Comparison of ENCODE assay signal across 8 cellular contexts in genomic region chr20:3927486-3928291, GRCh38. TPM values are rescaled to one million over a fixed set of nuclear protein-coding genes. Genes with fewer than 3 reads are reported as not detected.
DNase-seq lines count a peak whose midpoint lies in the region; ATAC-seq, FAIRE-seq and TF ChIP-seq lines count a peak whose summit lies in the region.

No MANE protein-coding gene starts in this region.

- no peak for FAIRE-seq in GM12892 (lab: Jason Lieb, UNC)

- H3K4me1 ChIP-seq in colonic mucosa, result no peaks in the 10 kb centered on the region

- H3K36me3 Mint-ChIP-seq in central memory CD8-positive, alpha-beta T cell (ENCODE audit: insufficient read depth), result peaks cover 36% of the 10 kb centered on the region
- peaks cover 17% of the 10 kb centered on the region for H3K36me3 Mint-ChIP-seq in natural killer cell treated with Interleukin-12 subunit alpha and Interleukin-12 subunit beta and Interleukin-15 and Interleukin-18, amount 100 ng/mL, for 72 hours

- no peaks in the 10 kb centered on the region for H3K36me3 ChIP-seq in colonic mucosa

- no peaks in the 10 kb centered on the region for H3K9me3 Mint-ChIP-seq in central memory CD8-positive, alpha-beta T cell
- H3K9me3 Mint-ChIP-seq in natural killer cell treated with Interleukin-12 subunit alpha and Interleukin-12 subunit beta and Interleukin-15 and Interleukin-18, amount 100 ng/mL, for 72 hours, result no peaks in the 10 kb centered on the region

- TF ChIP-seq CTCF in colonic mucosa (IDR thresholded peaks at IDR 0.05), result no peak

- H3K4me3 Mint-ChIP-seq in central memory CD8-positive, alpha-beta T cell, result no peak overlapping the region
- H3K4me3 Mint-ChIP-seq in natural killer cell treated with Interleukin-12 subunit alpha and Interleukin-12 subunit beta and Interleukin-15 and Interleukin-18, amount 100 ng/mL, for 72 hours, result peak overlapping the region; percentile 72

- H3K9ac ChIP-seq in colonic mucosa (ENCODE audit: low read depth in 2 of 2, low read length in 2 of 2), result no peak overlapping the region

- ATAC-seq in central memory CD8-positive, alpha-beta T cell (replicated peaks; ENCODE audit: extremely low read depth, poor library complexity, severe bottlenecking), result no peak
- ATAC-seq in natural killer cell treated with Interleukin-12 subunit alpha and Interleukin-12 subunit beta and Interleukin-15 and Interleukin-18, amount 100 ng/mL, for 72 hours, result peak; percentile 51 to 73
- ATAC-seq in HG03521 (IDR thresholded peaks at IDR 0.05; ENCODE audit: unreplicated experiment) (no peak), HG02642 (IDR thresholded peaks at IDR 0.05; ENCODE audit: poor library complexity, unreplicated experiment) (no peak)

- DNase-seq in GM12892 (ENCODE audit: insufficient read length) (no peak), NCI-H524 (lab: John Stamatoyannopoulos, UW) (peak; percentile 91 to 97), colonic mucosa (no peak)
- DNase-seq in central memory CD8-positive, alpha-beta T cell (ENCODE audit: low spot score in 2 of 2), result no peak
- DNase-seq in natural killer cell treated with Interleukin-12 subunit alpha and Interleukin-12 subunit beta and Interleukin-15 and Interleukin-18, amount 100 ng/mL, for 72 hours (ENCODE audit: low spot score), result peak; percentile 66
- no peak for DNase-seq in central memory CD4-positive, alpha-beta T cell

- no peaks in the 10 kb centered on the region for H3K27me3 ChIP-seq in colonic mucosa

- no peaks in the 10 kb centered on the region for H3K9me3 ChIP-seq in colonic mucosa

- H3K27ac Mint-ChIP-seq in central memory CD8-positive, alpha-beta T cell (ENCODE audit: low read depth), result peak overlapping the region; percentile 83
- peak overlapping the region; percentile 75 to 85 for H3K27ac Mint-ChIP-seq in natural killer cell treated with Interleukin-12 subunit alpha and Interleukin-12 subunit beta and Interleukin-15 and Interleukin-18, amount 100 ng/mL, for 72 hours

- peaks cover 68% of the 10 kb centered on the region for H3K4me1 Mint-ChIP-seq in central memory CD8-positive, alpha-beta T cell
- H3K4me1 Mint-ChIP-seq in natural killer cell treated with Interleukin-12 subunit alpha and Interleukin-12 subunit beta and Interleukin-15 and Interleukin-18, amount 100 ng/mL, for 72 hours (ENCODE audit: low read depth in 2 of 2), result peaks cover 67 to 75% of the 10 kb centered on the region in 2 donors

- no peak overlapping the region for H3K27ac ChIP-seq in colonic mucosa

- intact Hi-C loops in colonic mucosa (cut with DNase I), result no loop called here

- H3K27me3 Mint-ChIP-seq in central memory CD8-positive, alpha-beta T cell, result no peaks in the 10 kb centered on the region
- no peaks in the 10 kb centered on the region for H3K27me3 Mint-ChIP-seq in natural killer cell treated with Interleukin-12 subunit alpha and Interleukin-12 subunit beta and Interleukin-15 and Interleukin-18, amount 100 ng/mL, for 72 hours

- peak; percentile 62 for TF ChIP-seq POLR2A in GM12892 (IDR thresholded peaks at IDR 0.05; ENCODE audit: low read depth, low read length)

- no peak overlapping the region for H3K4me3 ChIP-seq in colonic mucosa

RNA-seq across cellular contexts. Expression of gene PANK2, which starts 38.5 kb away (rescaled TPM):
- 27.8 TPM for polyA plus RNA-seq in GM12892 (2012; ENCODE audit: missing spikeins)
- 10 to 100 TPM; 55.2 to 86.2 TPM for total RNA-seq in natural killer cell treated with Interleukin-12 subunit alpha and Interleukin-12 subunit beta and Interleukin-15 and Interleukin-18, amount 100 ng/mL, for 72 hours
- 10 to 100 TPM; 29.7 to 31.3 TPM for total RNA-seq in colonic mucosa

Comparison
In these comparisons a context has a peak if more than half of its experiments do, and no peak if none do; other contexts are left out.
1. DNase-seq: peak in NCI-H524 (2 of 2) and natural killer cell treated with Interleukin-12 subunit alpha and Interleukin-12 subunit beta and Interleukin-15 and Interleukin-18, amount 100 ng/mL, for 72 hours (single experiment); none in GM12892 (single experiment), central memory CD8-positive, alpha-beta T cell (0 of 2), colonic mucosa (single experiment) and central memory CD4-positive, alpha-beta T cell (single experiment).
2. ATAC-seq: peak in natural killer cell treated with Interleukin-12 subunit alpha and Interleukin-12 subunit beta and Interleukin-15 and Interleukin-18, amount 100 ng/mL, for 72 hours (2 of 2); none in central memory CD8-positive, alpha-beta T cell (single experiment), HG03521 (single experiment) and HG02642 (single experiment).